Comparison of ENCODE assay signal across 8 cellular contexts in the genomic region with DNA sequence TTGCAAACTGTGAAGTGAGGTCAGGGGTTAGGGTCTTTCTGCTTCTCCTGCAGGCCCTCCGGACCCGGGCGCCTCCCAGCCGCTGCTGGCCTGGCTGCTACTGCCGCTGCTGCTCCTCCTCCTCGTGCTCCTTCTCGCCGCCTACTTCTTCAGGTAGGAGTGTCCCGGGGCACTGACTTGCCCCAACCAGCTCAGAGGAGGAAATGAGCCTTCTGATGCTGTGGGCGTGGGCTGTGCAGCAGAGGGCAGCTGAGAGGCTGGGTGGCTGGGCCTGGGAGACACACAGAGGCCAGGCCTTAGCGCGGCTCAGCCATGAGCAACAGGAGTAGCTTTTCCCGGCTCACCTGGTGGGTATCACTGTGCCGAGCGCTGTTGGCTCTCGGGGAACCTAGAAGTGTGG.
DNase-seq lines count a peak whose midpoint lies in the region; ATAC-seq and TF ChIP-seq lines count a peak whose summit lies in the region.

No MANE protein-coding gene starts in this region.

- H3K9ac ChIP-seq in PC-3 (ENCODE audit: low read length) = peak overlapping the region; percentile 77

- H3K27me3 Mint-ChIP-seq in activated T-helper 2 cell treated with anti-CD3 and anti-CD28 coated beads, Interferon-gamma antibody, Interleukin-2, Interleukin-4, amounts not matched to agents 10 μg/mL and 5 μg/mL and 100 μg/mL, durations not matched to agents 14 hours and 24 hours and 36 hours (ENCODE audit: low read depth) = no peaks in the 10 kb centered on the region
- no peaks in the 10 kb centered on the region for H3K27me3 Mint-ChIP-seq in osteocyte (ENCODE audit: unreplicated experiment)

- no TSS peak for BruUV-seq in PC-3 (replicated peaks; lab: Mats Ljungman, UMichigan)

- no peaks in the 10 kb centered on the region for H3K36me3 ChIP-seq in PC-3 (ENCODE audit: low read depth, low read length)

- H3K27ac Mint-ChIP-seq in activated T-helper 2 cell treated with anti-CD3 and anti-CD28 coated beads, Interferon-gamma antibody, Interleukin-2, Interleukin-4, amounts not matched to agents 10 μg/mL and 5 μg/mL and 100 μg/mL, durations not matched to agents 14 hours and 24 hours and 36 hours = peak overlapping the region; percentile 88
- H3K27ac Mint-ChIP-seq in osteocyte (ENCODE audit: unreplicated experiment) = no peak overlapping the region

- no peaks in the 10 kb centered on the region for H3K9me3 Mint-ChIP-seq in activated T-helper 2 cell treated with anti-CD3 and anti-CD28 coated beads, Interferon-gamma antibody, Interleukin-2, Interleukin-4, amounts not matched to agents 10 μg/mL and 5 μg/mL and 100 μg/mL, durations not matched to agents 14 hours and 24 hours and 36 hours
- no peaks in the 10 kb centered on the region for H3K9me3 Mint-ChIP-seq in osteocyte (ENCODE audit: unreplicated experiment)

- peaks cover 32% of the 10 kb centered on the region for H3K36me3 Mint-ChIP-seq in activated T-helper 2 cell treated with anti-CD3 and anti-CD28 coated beads, Interferon-gamma antibody, Interleukin-2, Interleukin-4, amounts not matched to agents 10 μg/mL and 5 μg/mL and 100 μg/mL, durations not matched to agents 14 hours and 24 hours and 36 hours (ENCODE audit: low read depth)
- no peaks in the 10 kb centered on the region for H3K36me3 Mint-ChIP-seq in osteocyte (ENCODE audit: unreplicated experiment)

- ATAC-seq in GM18499 (IDR thresholded peaks at IDR 0.05; ENCODE audit: insufficient read depth, unreplicated experiment) (peak; percentile 94), HG02852 (IDR thresholded peaks at IDR 0.05; ENCODE audit: unreplicated experiment) (peak; percentile 94), PC-3 (peak; percentile 99), left cardiac atrium (peak; percentile 80 to 89)

- H4K20me1 ChIP-seq in PC-3 (ENCODE audit: low read length) = no peaks in the 10 kb centered on the region

- H3K79me2 ChIP-seq in PC-3 (ENCODE audit: low read length) = no peaks in the 10 kb centered on the region

- H3K4me3 Mint-ChIP-seq in activated T-helper 2 cell treated with anti-CD3 and anti-CD28 coated beads, Interferon-gamma antibody, Interleukin-2, Interleukin-4, amounts not matched to agents 10 μg/mL and 5 μg/mL and 100 μg/mL, durations not matched to agents 14 hours and 24 hours and 36 hours (ENCODE audit: low read depth) = peak overlapping the region; percentile 82
- no peak overlapping the region for H3K4me3 Mint-ChIP-seq in osteocyte (ENCODE audit: unreplicated experiment)

- peak overlapping the region; percentile 78 for H2AFZ ChIP-seq in PC-3 (ENCODE audit: low read length)

- H3K4me2 ChIP-seq in PC-3 (ENCODE audit: low read length) = peak overlapping the region; percentile 95

- POLR2A ChIA-PET in PC-3 (lab: Charles Lee; ENCODE audit: unreplicated experiment) = no interaction called here

- TF ChIP-seq CTCF in PC-3 (conservative IDR thresholded peaks at IDR 0.05; ENCODE audit: low read depth, low read length) (no peak), osteocyte (IDR thresholded peaks at IDR 0.05) (no peak)

- peak overlapping the region; percentile 77 for H3K4me3 ChIP-seq in PC-3 (ENCODE audit: low read length)
- H3K4me3 ChIP-seq in skin epidermis = peak overlapping the region; percentile 36 to 49 (median 43)

- H3K4me1 ChIP-seq in PC-3 (ENCODE audit: insufficient read depth, low read length) = peaks cover 23% of the 10 kb centered on the region

- H3K4me1 Mint-ChIP-seq in activated T-helper 2 cell treated with anti-CD3 and anti-CD28 coated beads, Interferon-gamma antibody, Interleukin-2, Interleukin-4, amounts not matched to agents 10 μg/mL and 5 μg/mL and 100 μg/mL, durations not matched to agents 14 hours and 24 hours and 36 hours (ENCODE audit: low read depth) = peaks cover 43% of the 10 kb centered on the region
- no peaks in the 10 kb centered on the region for H3K4me1 Mint-ChIP-seq in osteocyte (ENCODE audit: unreplicated experiment)

- no peaks in the 10 kb centered on the region for H3K9me2 ChIP-seq in PC-3 (replicated peaks; ENCODE audit: low read length)

- DNase-seq in PC-3 (peak; percentile 88), left cardiac atrium (peak; percentile 81), NCI-H1092 treated with DMSO at 0.1 percent for 48 hours (lab: John Stamatoyannopoulos, UW) (no peak), osteocyte (ENCODE audit: extremely low spot score, unreplicated experiment) (no peak)
- DNase-seq in activated T-helper 2 cell treated with anti-CD3 and anti-CD28 coated beads, Interferon-gamma antibody, Interleukin-2, Interleukin-4, amounts not matched to agents 10 μg/mL and 5 μg/mL and 100 μg/mL, durations not matched to agents 14 hours and 24 hours and 36 hours (ENCODE audit: low spot score) = peak; percentile 83

- H3K9me3 ChIP-seq in PC-3 (ENCODE audit: low read length) = no peaks in the 10 kb centered on the region

- no peaks in the 10 kb centered on the region for H3F3A ChIP-seq in PC-3 (ENCODE audit: low read length, unreplicated experiment)

- peak overlapping the region; percentile 71 for H3K27ac ChIP-seq in PC-3 (ENCODE audit: low read length)
- H3K27ac ChIP-seq in skin epidermis = peak overlapping the region in 20 of 21 experiments; percentile 8 to 94 (median 86)

- H3K27me3 ChIP-seq in PC-3 (ENCODE audit: low read length) = no peaks in the 10 kb centered on the region

- CTCF ChIA-PET in PC-3 (lab: Charles Lee) = interaction anchor here (1.1 to 1.6 kb wide), 3 partner anchors 12 to 175 kb away, joined by 3 to 8 read pairs (median 4); no protein-coding TSS in a partner anchor

- intact Hi-C loops in PC-3 (cut with micrococcal nuclease) (no loop called here), left cardiac atrium (cut with DNase I) (no loop called here)
- intact Hi-C loops in activated T-helper 2 cell treated with anti-CD3 and anti-CD28 coated beads, Interferon-gamma antibody, Interleukin-2, Interleukin-4, amounts not matched to agents 10 μg/mL and 5 μg/mL and 100 μg/mL, durations not matched to agents 14 hours and 24 hours and 36 hours (cut with micrococcal nuclease) = loop anchor here (2.0 to 5.0 kb wide), 2 partner anchors 57 to 80 kb away; partner anchors contain the start of gene MKI67

Comparison
In these comparisons a context has a peak if more than half of its experiments do, and no peak if none do; other contexts are left out.
1. DNase-seq: peak in PC-3 (single experiment), activated T-helper 2 cell treated with anti-CD3 and anti-CD28 coated beads, Interferon-gamma antibody, Interleukin-2, Interleukin-4, amounts not matched to agents 10 μg/mL and 5 μg/mL and 100 μg/mL, durations not matched to agents 14 hours and 24 hours and 36 hours (single experiment) and left cardiac atrium (single experiment); none in NCI-H1092 treated with DMSO at 0.1 percent for 48 hours (single experiment) and osteocyte (single experiment).
2. Peak in every context shown above with its lines, with median percentiles within 50 percentile points of each other: ATAC-seq.